10 cellular contexts compared by ENCODE assay signal in the genomic region with DNA sequence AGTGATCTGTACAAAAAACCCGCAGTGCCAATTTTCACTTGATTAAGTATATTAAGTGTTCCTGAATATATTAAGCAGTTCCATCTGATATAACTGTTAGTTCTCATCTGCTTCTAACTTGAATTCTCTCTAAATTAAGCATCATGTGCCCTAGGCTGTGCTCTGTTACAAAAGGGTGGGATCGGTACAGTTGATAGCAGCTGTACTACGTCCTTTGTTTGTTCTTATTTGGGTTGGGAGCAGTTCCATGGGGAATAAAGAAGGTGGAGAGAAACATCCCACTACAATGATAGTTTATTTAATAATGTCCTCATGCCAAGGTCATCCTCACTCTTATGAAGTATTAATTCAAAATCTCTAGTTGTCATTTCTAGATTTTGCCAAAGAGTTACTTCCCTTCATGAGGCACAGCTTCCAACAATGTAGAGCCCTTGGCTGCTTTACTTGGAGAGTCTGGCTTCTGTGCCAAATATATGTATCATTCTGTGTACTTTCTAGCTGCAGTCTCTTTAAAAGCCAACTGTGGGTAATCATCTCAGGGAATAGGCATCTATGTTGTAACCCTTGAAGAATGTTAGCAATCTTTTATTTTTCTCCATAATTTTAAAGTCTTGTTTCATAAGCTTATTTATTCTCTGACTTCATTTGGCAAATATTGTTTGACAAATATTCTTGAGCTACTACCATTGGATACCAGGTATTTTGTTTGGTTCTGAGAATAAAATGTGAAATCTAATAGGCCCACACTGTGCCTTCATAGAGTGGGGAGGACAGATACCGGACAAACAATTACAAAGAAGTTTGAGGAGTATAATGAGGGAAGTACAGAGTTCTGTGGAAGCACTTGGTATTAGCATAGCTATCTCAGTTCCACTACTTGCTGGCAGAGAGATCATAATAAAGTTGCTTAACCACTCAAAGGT. TPM values are rescaled to one million over a fixed set of nuclear protein-coding genes. Genes with fewer than 3 reads are reported as not detected.
A peak's percentile ranks its signal among the peaks of the same experiment; 100 is the strongest.
DNase-seq lines count a peak whose midpoint lies in the region; ATAC-seq and TF ChIP-seq lines count a peak whose summit lies in the region.
"Had no signal": no experiment of that assay in that cellular context is flagged by ENCODE, and none has a peak within 500 bp of the region (broad histone marks: within the 10 kb centered on the region; RNA-seq: fewer than 3 reads in every experiment).

No MANE protein-coding gene starts in this region.

- no peak overlapping the region for H3K27ac Mint-ChIP-seq in activated CD4-positive, alpha-beta T cell treated with anti-CD3 and anti-CD28 coated beads, Interleukin-2, amount 10 ng/mL, durations not matched to agents 24 days and 14 days

- peak; percentile 88 for DNase-seq in Daoy (ENCODE audit: low read depth)
- DNase-seq in SJCRH30 = no peak
- DNase-seq in fibroblast of villous mesenchyme (ENCODE audit: low read depth) = peak; percentile 77
- no peak for DNase-seq in sciatic nerve (ENCODE audit: low spot score)
- no peak for DNase-seq in activated CD4-positive, alpha-beta T cell treated with anti-CD3 and anti-CD28 coated beads, Interleukin-2, amount 10 ng/mL, durations not matched to agents 24 days and 14 days
- DNase-seq in activated CD4-positive, CD25-positive, alpha-beta regulatory T cell treated with anti-CD3 and anti-CD28 coated beads, Interleukin-2, amount 50 U/mL, for 72 hours = no peak
- DNase-seq in HT-29 (ENCODE audit: low spot score) = no peak
- DNase-seq: GOT3, Kasumi-1 had no signal

- H3K4me3 ChIP-seq in SJCRH30 = no peak overlapping the region
- H3K4me3 ChIP-seq in fibroblast of villous mesenchyme (ENCODE audit: low read depth, low read length) = no peak overlapping the region

- no peak for TF ChIP-seq CTCF in fibroblast of villous mesenchyme (IDR thresholded peaks at IDR 0.05; ENCODE audit: insufficient read depth, low read depth, low read length)

- peaks cover 32% of the 10 kb centered on the region for H3K4me1 ChIP-seq in SJCRH30

- peaks cover under 1% of the 10 kb centered on the region for H3K27me3 Mint-ChIP-seq in activated CD4-positive, alpha-beta T cell treated with anti-CD3 and anti-CD28 coated beads, Interleukin-2, amount 10 ng/mL, durations not matched to agents 24 days and 14 days

- H3K4me1 Mint-ChIP-seq in activated CD4-positive, alpha-beta T cell treated with anti-CD3 and anti-CD28 coated beads, Interleukin-2, amount 10 ng/mL, durations not matched to agents 24 days and 14 days = peaks cover 11% of the 10 kb centered on the region

- ATAC-seq in sciatic nerve (peak; percentile 89), GM19452 (IDR thresholded peaks at IDR 0.05; ENCODE audit: unreplicated experiment) (no peak)

- no peaks in the 10 kb centered on the region for H3K36me3 ChIP-seq in SJCRH30

- peaks cover 20% of the 10 kb centered on the region for H3K9me3 Mint-ChIP-seq in activated CD4-positive, alpha-beta T cell treated with anti-CD3 and anti-CD28 coated beads, Interleukin-2, amount 10 ng/mL, durations not matched to agents 24 days and 14 days

- no peaks in the 10 kb centered on the region for H3K27me3 ChIP-seq in SJCRH30

- H3K27ac ChIP-seq in SJCRH30 = peak overlapping the region; percentile 12; the same call in 1 of the 2 replicates

- intact Hi-C loops in sciatic nerve (cut with DNase I) = no loop called here
- intact Hi-C loops in activated CD4-positive, alpha-beta T cell treated with anti-CD3 and anti-CD28 coated beads, Interleukin-2, amount 10 ng/mL, durations not matched to agents 24 days and 14 days (cut with micrococcal nuclease) = no loop called here

- peaks cover 8% of the 10 kb centered on the region for H3K36me3 Mint-ChIP-seq in activated CD4-positive, alpha-beta T cell treated with anti-CD3 and anti-CD28 coated beads, Interleukin-2, amount 10 ng/mL, durations not matched to agents 24 days and 14 days (ENCODE audit: low read depth)

- H3K9me3 ChIP-seq in SJCRH30 (replicated peaks) = no peaks in the 10 kb centered on the region

- H3K4me3 Mint-ChIP-seq in activated CD4-positive, alpha-beta T cell treated with anti-CD3 and anti-CD28 coated beads, Interleukin-2, amount 10 ng/mL, durations not matched to agents 24 days and 14 days = no peak overlapping the region

RNA-seq across cellular contexts. Expression of a gene that starts 22.4 kb away (rescaled TPM):
- total RNA-seq in Daoy (2014; rRNA removed; shearing (Covaris generic)) = 79.7 and 91.9 TPM in 2 replicates
- not detected in 2 replicates for total RNA-seq in SJCRH30 (2014; rRNA removed; shearing (Covaris generic))
- total RNA-seq in fibroblast of villous mesenchyme (28.7 and 35.4 TPM in 2 replicates), sciatic nerve (288 TPM)
- 28.2 and 30.7 TPM in 2 replicates for total RNA-seq in activated CD4-positive, alpha-beta T cell treated with anti-CD3 and anti-CD28 coated beads, Interleukin-2, amount 10 ng/mL, durations not matched to agents 24 days and 14 days
- total RNA-seq in HT-29 (2014; rRNA removed; shearing (Covaris generic)) = 63.1 and 68.2 TPM in 2 replicates

Comparison
In these comparisons a context has a peak if more than half of its experiments do, and no peak if none do; other contexts are left out.
1. DNase-seq: peak in Daoy (single experiment) and fibroblast of villous mesenchyme (single experiment); none in SJCRH30 (0 of 2), sciatic nerve (single experiment), activated CD4-positive, alpha-beta T cell treated with anti-CD3 and anti-CD28 coated beads, Interleukin-2, amount 10 ng/mL, durations not matched to agents 24 days and 14 days (single experiment), activated CD4-positive, CD25-positive, alpha-beta regulatory T cell treated with anti-CD3 and anti-CD28 coated beads, Interleukin-2, amount 50 U/mL, for 72 hours (single experiment) and HT-29 (single experiment).
2. RNA of a gene that starts 22.4 kb away (total RNA-seq): 288 TPM in sciatic nerve (single experiment), 79.7 to 91.9 TPM in Daoy, 63.1 to 68.2 TPM in HT-29, 28.7 to 35.4 TPM in fibroblast of villous mesenchyme and 28.2 to 30.7 TPM in activated CD4-positive, alpha-beta T cell treated with anti-CD3 and anti-CD28 coated beads, Interleukin-2, amount 10 ng/mL, durations not matched to agents 24 days and 14 days; not detected in SJCRH30; every median in the first group is over 10 times any median in the second.